ENCODE assay signal across 1 cellular context in the genomic region with DNA sequence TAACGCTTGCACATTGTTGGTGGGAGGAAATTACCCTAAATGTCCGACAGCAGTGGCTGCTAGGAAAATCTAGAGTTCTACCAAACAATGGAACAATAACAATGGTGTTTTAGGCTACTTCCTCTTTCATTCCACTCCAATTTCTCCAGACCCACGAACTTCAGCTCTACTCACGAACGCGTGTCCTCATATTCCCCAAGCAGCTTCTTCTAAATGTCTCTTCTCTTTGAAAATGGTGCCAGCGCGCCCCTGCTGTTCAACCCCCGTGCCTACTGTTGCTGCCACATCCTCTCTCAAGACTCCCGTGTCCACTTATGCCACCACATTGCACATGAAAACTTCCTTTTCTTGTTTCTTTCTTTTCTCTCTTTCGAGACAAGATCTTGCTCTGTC.
A peak's percentile ranks its signal among the peaks of the same experiment; 100 is the strongest.
TF ChIP-seq lines count a peak whose summit lies in the region.

No MANE protein-coding gene starts in this region.

TF ChIP-seq in HepG2, 621 proteins besides CTCF, POLR2A, EP300 and RAD21:
- TF ChIP-seq ZNF720 (CRISPR knock-in tag; IDR thresholded peaks at IDR 0.05) (no peak), STAG1 (CRISPR knock-in tag; IDR thresholded peaks at IDR 0.05) (peak; percentile 29; the same call in 1 of the 2 replicates), HIVEP1 (CRISPR knock-in tag; IDR thresholded peaks at IDR 0.05) (no peak)
